ENCODE assay signal across 1 cellular context in genomic region chr6:150267686-150268561, GRCh38.
TF ChIP-seq lines count a peak whose summit lies in the region.

No MANE protein-coding gene starts in this region.

TF ChIP-seq in K562, 482 proteins besides CTCF, POLR2A, EP300 and RAD21 (continued from another document):
- TF ChIP-seq ATF3 (IDR thresholded peaks at IDR 0.05) = no peak
- no peak for TF ChIP-seq ATF3 (CRISPR knock-in tag; conservative IDR thresholded peaks at IDR 0.05)
- no peak for TF ChIP-seq USF2 (CRISPR knock-in tag; IDR thresholded peaks at IDR 0.05)
- TF ChIP-seq ARID3B (CRISPR knock-in tag; IDR thresholded peaks at IDR 0.05; ENCODE audit: borderline replicate concordance) = no peak
- peak in 1 of 2 experiments; percentile 60; a peak in 2 of 4 replicates for TF ChIP-seq ZMIZ1 (IDR thresholded peaks at IDR 0.05; ENCODE audit: low read depth in 2 of 2, low read length in 2 of 2)
- peak; percentile 33; the same call in 1 of the 2 replicates for TF ChIP-seq ARID2 (IDR thresholded peaks at IDR 0.05)
- TF ChIP-seq PHB (CRISPR knock-in tag; IDR thresholded peaks at IDR 0.05) = no peak
- TF ChIP-seq BRF1 (IDR thresholded peaks at IDR 0.05; ENCODE audit: borderline replicate concordance, extremely low read depth, insufficient read length) = no peak
- TF ChIP-seq THAP7 (CRISPR knock-in tag; IDR thresholded peaks at IDR 0.05) = no peak
- TF ChIP-seq U2AF2 (optimal IDR thresholded peaks at IDR 0.05; ENCODE audit: low read depth, low read length) = no peak
- TF ChIP-seq HNRNPK (IDR thresholded peaks at IDR 0.05; ENCODE audit: low read depth, low read length, poor library complexity, severe bottlenecking) = no peak
- TF ChIP-seq ZBED1 (IDR thresholded peaks at IDR 0.05) = no peak
- TF ChIP-seq SRSF9 (IDR thresholded peaks at IDR 0.05; ENCODE audit: borderline replicate concordance, low read depth, low read length) = no peak
